In the genomic region with DNA sequence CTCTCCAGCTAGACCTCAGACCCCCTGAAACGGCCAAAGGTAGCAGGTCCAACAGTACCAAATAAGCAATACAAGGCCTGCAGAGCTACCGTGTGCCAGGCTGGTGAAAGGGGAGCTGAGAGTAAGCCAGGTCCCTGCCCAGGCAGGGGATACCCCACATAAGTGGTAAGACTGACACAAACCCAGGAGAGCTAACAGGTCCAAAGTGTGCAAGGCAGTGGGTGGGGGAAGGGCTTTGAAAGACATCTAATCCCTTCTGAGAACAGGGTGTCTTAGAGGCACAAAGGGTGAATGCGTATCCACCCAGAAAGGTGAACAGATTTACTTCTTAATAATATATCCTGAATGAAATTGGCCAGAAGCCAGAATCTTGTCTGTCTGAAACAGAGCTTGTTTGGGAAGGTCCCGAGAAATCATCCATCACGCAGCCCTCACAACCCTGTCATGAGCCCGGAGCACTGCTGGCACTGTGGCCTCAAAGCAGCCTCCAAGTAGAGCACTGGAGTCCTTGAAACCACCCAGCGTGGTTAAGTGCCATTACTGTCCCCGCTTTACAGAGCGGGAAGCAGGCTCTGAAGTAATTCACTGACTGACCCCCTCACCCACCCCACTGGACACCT, we compare ENCODE assay signal across 8 cellular contexts. TPM values are rescaled to one million over a fixed set of nuclear protein-coding genes. Genes with fewer than 3 reads are reported as not detected.
DNase-seq lines count a peak whose midpoint lies in the region; ATAC-seq and TF ChIP-seq lines count a peak whose summit lies in the region.

No MANE protein-coding gene starts in this region.

- peak overlapping the region; percentile 91 for H3K4me3 ChIP-seq in NT2/D1 (ENCODE audit: insufficient read length, low read depth)
- peak overlapping the region; percentile 90 to 91 for H3K4me3 ChIP-seq in duodenal mucosa (ENCODE audit: low read depth in 1 of 2, low read length in 2 of 2)
- H3K4me3 ChIP-seq in mononuclear cell (ENCODE audit: low read length) = peak overlapping the region; percentile 92
- peak overlapping the region; percentile 86 to 96 for H3K4me3 ChIP-seq in vagina

- intact Hi-C loops in vagina (cut with DNase I) = no loop called here

- H3K9ac ChIP-seq in NT2/D1 (ENCODE audit: insufficient read length, low read depth) (peak overlapping the region; percentile 99), duodenal mucosa (ENCODE audit: low read depth in 1 of 2, low read length in 2 of 2) (peak overlapping the region; percentile 81 to 82)

- H3K27me3 ChIP-seq in NT2/D1 (ENCODE audit: insufficient read depth, insufficient read length) = no peaks in the 10 kb centered on the region
- no peaks in the 10 kb centered on the region for H3K27me3 ChIP-seq in duodenal mucosa (ENCODE audit: control insufficient read depth in 1 of 2, insufficient read depth in 2 of 2, low read length in 2 of 2)
- no peaks in the 10 kb centered on the region for H3K27me3 ChIP-seq in mononuclear cell (ENCODE audit: insufficient read depth, low read length)
- H3K27me3 ChIP-seq in vagina = no peaks in the 10 kb centered on the region

- ATAC-seq in HG02623 (IDR thresholded peaks at IDR 0.05; ENCODE audit: unreplicated experiment) = no peak

- H3K4me1 ChIP-seq in NT2/D1 (ENCODE audit: insufficient read depth, insufficient read length) (peaks cover 36% of the 10 kb centered on the region), duodenal mucosa (ENCODE audit: control insufficient read depth in 1 of 2, insufficient read depth in 2 of 2, low read length in 2 of 2) (peaks cover 20 to 39% of the 10 kb centered on the region in 2 donors), mononuclear cell (ENCODE audit: insufficient read depth, low read length) (peaks cover 63% of the 10 kb centered on the region), vagina (peaks cover 54% of the 10 kb centered on the region)

- H3K27ac ChIP-seq in duodenal mucosa (ENCODE audit: low read depth, low read length) = peak overlapping the region; percentile 51
- H3K27ac ChIP-seq in vagina = peak overlapping the region; percentile 79

- TF ChIP-seq CTCF in vagina (IDR thresholded peaks at IDR 0.05) = no peak

- no peak for TF ChIP-seq POLR2A in vagina (IDR thresholded peaks at IDR 0.05)

- H3K36me3 ChIP-seq in NT2/D1 (ENCODE audit: insufficient read depth, insufficient read length, low read length) = peaks cover 51% of the 10 kb centered on the region
- peaks cover 0 to 3% of the 10 kb centered on the region in 2 donors for H3K36me3 ChIP-seq in duodenal mucosa (ENCODE audit: control insufficient read depth in 1 of 2, insufficient read depth in 2 of 2, low read length in 2 of 2)
- no peaks in the 10 kb centered on the region for H3K36me3 ChIP-seq in vagina

- H3K9me3 ChIP-seq in NT2/D1 (ENCODE audit: insufficient read depth, low read length) (no peaks in the 10 kb centered on the region), duodenal mucosa (ENCODE audit: control insufficient read depth in 1 of 2, low read length in 2 of 2) (no peaks in the 10 kb centered on the region), mononuclear cell (ENCODE audit: low read depth, low read length) (no peaks in the 10 kb centered on the region), vagina (no peaks in the 10 kb centered on the region)

- peak; percentile 16 for DNase-seq in activated CD4-positive, alpha-beta T cell treated with anti-CD3 and anti-CD28 coated beads for 48 hours
- DNase-seq in activated CD4-positive, alpha-beta T cell treated with anti-CD3 and anti-CD28 coated beads, Interleukin-2, amount 50 U/mL, for 1 hour = no peak
- DNase-seq in NT2/D1 (ENCODE audit: low read depth, low spot score) = no peak
- no peak for DNase-seq in vagina (ENCODE audit: extremely low spot score in 2 of 2)
- no peak for DNase-seq in NCI-H2107 treated with DMSO at 0.1 percent for 48 hours (lab: John Stamatoyannopoulos, UW; ENCODE audit: unreplicated experiment)

RNA-seq across cellular contexts. Expression of a gene that starts 1.5 kb away (rescaled TPM):
- total RNA-seq in mononuclear cell (511 TPM), vagina (423 TPM)
